ENCODE assay signal across 17 cellular contexts in the genomic region with DNA sequence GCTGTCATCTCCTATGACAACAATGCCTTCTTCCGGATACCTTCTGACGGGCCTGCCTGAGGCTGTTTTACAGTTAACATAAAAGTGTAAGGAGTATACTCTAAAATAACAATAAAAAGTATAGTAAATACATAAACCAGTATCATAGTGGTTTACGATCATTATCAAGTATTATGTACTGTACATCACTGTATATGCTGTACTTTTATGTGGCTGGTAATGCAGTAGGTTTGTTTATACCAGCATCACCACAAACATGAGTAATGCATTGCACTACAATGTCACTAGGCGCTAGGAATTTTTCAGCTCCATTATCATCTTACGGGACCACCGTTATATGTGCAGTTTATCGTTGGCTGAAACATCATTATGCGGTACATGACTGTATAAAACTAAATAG.
"Had no signal": no experiment of that assay in that cellular context is flagged by ENCODE, and none has a peak within 500 bp of the region (broad histone marks: within the 10 kb centered on the region; RNA-seq: fewer than 3 reads in every experiment).

No MANE protein-coding gene starts in this region.

- H3K27me3 ChIP-seq: neutrophil had no signal

- H3K27me3 Mint-ChIP-seq: activated naive CD8-positive, alpha-beta T cell treated with anti-CD3 and anti-CD28 coated beads for 36 hours had no signal

- H3K9me3 Mint-ChIP-seq: activated CD4-positive, alpha-beta memory T cell treated with anti-CD3 and anti-CD28 coated beads, Interleukin-2, amount 10 ng/mL, durations not matched to agents 7 days and 5 days; activated naive CD8-positive, alpha-beta T cell treated with anti-CD3 and anti-CD28 coated beads for 36 hours; activated T-cell treated with anti-CD3 and anti-CD28 coated beads, Interleukin-2, amount 50 U/mL, for 72 hours; naive B cell; stimulated activated memory B cell treated with anti-CD40 and anti-IgM and Interleukin-4, amounts not matched to agents 10 μg/mL and 1 μg/mL and 100 μg/mL, for 72 hours had no signal

- H3K4me3 ChIP-seq: coronary artery, lower lobe of right lung, tibial artery had no signal

- H3K4me1 Mint-ChIP-seq: activated CD4-positive, alpha-beta memory T cell treated with anti-CD3 and anti-CD28 coated beads, Interleukin-2, amount 10 ng/mL, durations not matched to agents 7 days and 5 days; activated naive CD8-positive, alpha-beta T cell treated with anti-CD3 and anti-CD28 coated beads for 36 hours; naive B cell; stimulated activated memory B cell treated with anti-CD40 and anti-IgM and Interleukin-4, amounts not matched to agents 10 μg/mL and 1 μg/mL and 100 μg/mL, for 72 hours had no signal

- DNase-seq: activated CD4-positive, alpha-beta memory T cell treated with anti-CD3 and anti-CD28 coated beads, Interleukin-2, amount 10 ng/mL, durations not matched to agents 7 days and 5 days; activated CD8-positive, alpha-beta memory T cell treated with anti-CD3 and anti-CD28 coated beads, Interleukin-2, amount 50 U/mL, for 4 hours; activated gamma-delta T cell treated with Interleukin-2 at 50 U/mL for 16 hours; activated naive CD8-positive, alpha-beta T cell treated with anti-CD3 and anti-CD28 coated beads for 36 hours; activated T-cell treated with anti-CD3 and anti-CD28 coated beads, Interleukin-2, amount 50 U/mL, for 72 hours; anterior cingulate cortex; effector memory CD4-positive, alpha-beta T cell; lower lobe of right lung; midbrain; naive B cell; posterior cingulate gyrus; small intestine; T-helper 9 cell; tibial artery had no signal

- H3K4me3 Mint-ChIP-seq: activated CD4-positive, alpha-beta memory T cell treated with anti-CD3 and anti-CD28 coated beads, Interleukin-2, amount 10 ng/mL, durations not matched to agents 7 days and 5 days; activated naive CD8-positive, alpha-beta T cell treated with anti-CD3 and anti-CD28 coated beads for 36 hours; activated T-cell treated with anti-CD3 and anti-CD28 coated beads, Interleukin-2, amount 50 U/mL, for 72 hours; naive B cell; stimulated activated memory B cell treated with anti-CD40 and anti-IgM and Interleukin-4, amounts not matched to agents 10 μg/mL and 1 μg/mL and 100 μg/mL, for 72 hours had no signal

- H3K9me3 ChIP-seq: lower lobe of right lung, neutrophil, tibial artery had no signal

- FAIRE-seq: small intestine had no signal

- H3K36me3 Mint-ChIP-seq: activated naive CD8-positive, alpha-beta T cell treated with anti-CD3 and anti-CD28 coated beads for 36 hours; naive B cell; stimulated activated memory B cell treated with anti-CD40 and anti-IgM and Interleukin-4, amounts not matched to agents 10 μg/mL and 1 μg/mL and 100 μg/mL, for 72 hours had no signal

- H3K27ac ChIP-seq: coronary artery, lower lobe of right lung, tibial artery had no signal

- H3K4me1 ChIP-seq: lower lobe of right lung had no signal

- H3K36me3 ChIP-seq: lower lobe of right lung, neutrophil, tibial artery had no signal

- H3K27ac Mint-ChIP-seq: activated CD4-positive, alpha-beta memory T cell treated with anti-CD3 and anti-CD28 coated beads, Interleukin-2, amount 10 ng/mL, durations not matched to agents 7 days and 5 days; activated naive CD8-positive, alpha-beta T cell treated with anti-CD3 and anti-CD28 coated beads for 36 hours; activated T-cell treated with anti-CD3 and anti-CD28 coated beads, Interleukin-2, amount 50 U/mL, for 72 hours; naive B cell; stimulated activated memory B cell treated with anti-CD40 and anti-IgM and Interleukin-4, amounts not matched to agents 10 μg/mL and 1 μg/mL and 100 μg/mL, for 72 hours had no signal

- ATAC-seq: activated T-cell treated with anti-CD3 and anti-CD28 coated beads, Interleukin-2, amount 50 U/mL, for 72 hours; lower lobe of right lung; stimulated activated memory B cell treated with anti-CD40 and anti-IgM and Interleukin-4, amounts not matched to agents 10 μg/mL and 1 μg/mL and 100 μg/mL, for 72 hours had no signal
